ENCODE assay signal across 19 cellular contexts in the genomic region with DNA sequence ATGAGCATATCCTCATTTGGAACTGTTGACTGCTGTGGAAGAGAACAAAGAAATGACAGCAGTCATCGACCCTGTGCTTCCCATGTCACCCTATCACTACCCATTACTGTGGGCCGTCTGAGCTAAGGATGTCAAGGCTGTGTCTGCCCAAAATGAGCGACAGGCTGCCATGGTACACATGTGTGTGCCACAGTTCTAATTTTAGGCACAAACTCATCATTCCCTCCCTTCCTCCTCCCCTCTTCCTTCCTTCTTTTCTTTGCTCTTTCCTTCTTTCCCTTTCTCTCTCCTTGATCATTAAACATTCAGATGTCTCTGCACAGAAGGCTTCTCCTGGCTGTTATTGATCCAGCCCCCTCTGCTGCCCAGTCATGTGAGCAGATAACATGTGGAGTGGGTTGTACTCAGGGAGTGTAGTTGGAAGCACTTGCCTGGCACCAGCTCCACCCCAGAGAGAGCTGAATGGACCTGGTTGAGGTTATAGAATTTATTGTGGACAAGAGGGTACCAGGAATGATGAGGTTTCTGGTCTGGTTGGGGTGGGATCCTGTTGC. TPM values are rescaled to one million over a fixed set of nuclear protein-coding genes. Genes with fewer than 3 reads are reported as not detected.
DNase-seq lines count a peak whose midpoint lies in the region; ATAC-seq and TF ChIP-seq lines count a peak whose summit lies in the region.
"Had no signal": no experiment of that assay in that cellular context is flagged by ENCODE, and none has a peak within 500 bp of the region (broad histone marks: within the 10 kb centered on the region; RNA-seq: fewer than 3 reads in every experiment).

No MANE protein-coding gene starts in this region.

- no peak for ATAC-seq in Right ventricle myocardium superior (ENCODE audit: poor library complexity)
- peak in 1 of 2 donors; percentile 44 for ATAC-seq in gastrocnemius medialis
- no peak for ATAC-seq in HG02763 (IDR thresholded peaks at IDR 0.05; ENCODE audit: unreplicated experiment)

- CTCF ChIA-PET in HEK293 (lab: Yijun Ruan, JAX), result interaction anchor here (0.7 to 1.4 kb wide), 7 partner anchors 14 to 827 kb away, joined by 3 to 4 read pairs (median 3); no protein-coding TSS in a partner anchor

- H3K4me3 Mint-ChIP-seq in nephron, result peak overlapping the region; percentile 75 to 83 (median 78)
- H3K4me3 Mint-ChIP-seq in activated CD4-positive, alpha-beta T cell treated with anti-CD3 and anti-CD28 coated beads, Interleukin-2, amount 10 ng/mL, durations not matched to agents 24 days and 14 days, result no peak overlapping the region

- no peaks in the 10 kb centered on the region for H3K36me3 ChIP-seq in left ventricle myocardium inferior
- peaks cover 4 to 12% of the 10 kb centered on the region in 2 experiments; a peak in 2 of 3 replicates for H3K36me3 ChIP-seq in HEK293 (ENCODE audit: control insufficient read depth in 2 of 2, insufficient read depth in 1 of 2, low read length in 2 of 2)
- no peaks in the 10 kb centered on the region for H3K36me3 ChIP-seq in gastrocnemius medialis
- H3K36me3 ChIP-seq: HAP-1 had no signal

- peak overlapping the region in 1 of 3 experiments; percentile 9 for H3K27ac Mint-ChIP-seq in nephron
- H3K27ac Mint-ChIP-seq in activated CD4-positive, alpha-beta T cell treated with anti-CD3 and anti-CD28 coated beads, Interleukin-2, amount 10 ng/mL, durations not matched to agents 24 days and 14 days, result no peak overlapping the region
- H3K27ac Mint-ChIP-seq: B cell had no signal

- no peaks in the 10 kb centered on the region for H3K9me3 Mint-ChIP-seq in nephron
- H3K9me3 Mint-ChIP-seq in activated CD4-positive, alpha-beta T cell treated with anti-CD3 and anti-CD28 coated beads, Interleukin-2, amount 10 ng/mL, durations not matched to agents 24 days and 14 days, result no peaks in the 10 kb centered on the region
- H3K9me3 Mint-ChIP-seq: CD4-positive, alpha-beta memory T cell had no signal

- in situ Hi-C loops in gastrocnemius medialis (cut with MboI; ENCODE audit: low sequenced_read_pairs in 4 of 4), result no loop called here

- POLR2A ChIA-PET in HEK293 (lab: Yijun Ruan, JAX), result no interaction called here

- DNase-seq in left ventricle myocardium inferior, result no peak
- no peak for DNase-seq in Right ventricle myocardium superior
- DNase-seq in gastrocnemius medialis, result no peak
- no peak for DNase-seq in SW480 (ENCODE audit: low spot score)
- DNase-seq in activated CD4-positive, alpha-beta T cell treated with anti-CD3 and anti-CD28 coated beads, Interleukin-2, amount 10 ng/mL, durations not matched to agents 24 days and 14 days, result no peak
- DNase-seq: CD4-positive, alpha-beta memory T cell; DND-41; GM23248; KG1; NCI-H1092 treated with DMSO at 0.1 percent for 48 hours; NCI-H1436 treated with DMSO at 0.1 percent for 48 hours; PC-9 had no signal

- peaks cover 68% of the 10 kb centered on the region for H3K27me3 ChIP-seq in left ventricle myocardium inferior (ENCODE audit: low read depth)
- H3K27me3 ChIP-seq in gastrocnemius medialis, result peaks cover 9 to 29% (median 13%) of the 10 kb centered on the region in 3 donors

- peaks cover 63% of the 10 kb centered on the region for H3K4me1 ChIP-seq in left ventricle myocardium inferior
- H3K4me1 ChIP-seq in HEK293 (ENCODE audit: control insufficient read depth, insufficient read depth, low read length), result no peaks in the 10 kb centered on the region; the same call in 1 of the 2 replicates
- H3K4me1 ChIP-seq in gastrocnemius medialis, result peaks cover 13 to 18% of the 10 kb centered on the region in 2 donors
- H3K4me1 ChIP-seq: HAP-1 had no signal

- TF ChIP-seq POLR2A in gastrocnemius medialis (IDR thresholded peaks at IDR 0.05), result no peak

- H3K27me3 Mint-ChIP-seq in nephron (ENCODE audit: low read depth), result peaks cover 45% of the 10 kb centered on the region
- peaks cover 62% of the 10 kb centered on the region for H3K27me3 Mint-ChIP-seq in activated CD4-positive, alpha-beta T cell treated with anti-CD3 and anti-CD28 coated beads, Interleukin-2, amount 10 ng/mL, durations not matched to agents 24 days and 14 days

- intact Hi-C loops in left ventricle myocardium inferior (cut with micrococcal nuclease), result no loop called here
- intact Hi-C loops in Right ventricle myocardium superior (cut with DNase I), result no loop called here
- intact Hi-C loops in gastrocnemius medialis (cut with DNase I; ENCODE audit: low total_unique reads), result loop anchor here (5.0 kb wide), 1 partner anchor 85 kb away; no protein-coding TSS in a partner anchor
- intact Hi-C loops in activated CD4-positive, alpha-beta T cell treated with anti-CD3 and anti-CD28 coated beads, Interleukin-2, amount 10 ng/mL, durations not matched to agents 24 days and 14 days (cut with micrococcal nuclease), result no loop called here

- H3K27ac ChIP-seq in left ventricle myocardium inferior (replicated peaks), result peak overlapping the region; percentile 90
- no peak overlapping the region for H3K27ac ChIP-seq in HEK293 (ENCODE audit: extremely low read depth, low read depth, low read length)
- H3K27ac ChIP-seq in gastrocnemius medialis, result peak overlapping the region; percentile 24 to 80 (median 76)
- H3K27ac ChIP-seq: GM23248, PC-9, RWPE1 had no signal

- no peak overlapping the region for H3K4me3 ChIP-seq in left ventricle myocardium inferior
- no peak overlapping the region for H3K4me3 ChIP-seq in HEK293 (ENCODE audit: low read depth, low read length)
- H3K4me3 ChIP-seq in gastrocnemius medialis, result no peak overlapping the region
- H3K4me3 ChIP-seq: GM23248, HAP-1, PC-9 had no signal

- H3K36me3 Mint-ChIP-seq in nephron (ENCODE audit: low read depth), result peaks cover 7% of the 10 kb centered on the region
- H3K36me3 Mint-ChIP-seq in activated CD4-positive, alpha-beta T cell treated with anti-CD3 and anti-CD28 coated beads, Interleukin-2, amount 10 ng/mL, durations not matched to agents 24 days and 14 days (ENCODE audit: low read depth), result no peaks in the 10 kb centered on the region

- TF ChIP-seq CTCF in left ventricle myocardium inferior (IDR thresholded peaks at IDR 0.05; ENCODE audit: borderline replicate concordance) (no peak), HEK293 (tag by site-specific recombination; IDR thresholded peaks at IDR 0.05) (no peak), nephron (IDR thresholded peaks at IDR 0.05; ENCODE audit: unreplicated experiment in 3 of 3) (no peak), gastrocnemius medialis (IDR thresholded peaks at IDR 0.05 in 4 of 5, conservative IDR thresholded peaks at IDR 0.05 in 1 of 5) (no peak)

- peaks cover 28% of the 10 kb centered on the region for H3K4me1 Mint-ChIP-seq in nephron
- H3K4me1 Mint-ChIP-seq in activated CD4-positive, alpha-beta T cell treated with anti-CD3 and anti-CD28 coated beads, Interleukin-2, amount 10 ng/mL, durations not matched to agents 24 days and 14 days, result peaks cover 16% of the 10 kb centered on the region

- no peaks in the 10 kb centered on the region for H3K9me3 ChIP-seq in left ventricle myocardium inferior (replicated peaks)
- H3K9me3 ChIP-seq in HEK293 (ENCODE audit: control insufficient read depth, insufficient read depth, low read depth, low read length), result no peaks in the 10 kb centered on the region
- no peaks in the 10 kb centered on the region for H3K9me3 ChIP-seq in gastrocnemius medialis
- H3K9me3 ChIP-seq: HAP-1 had no signal

TF ChIP-seq in HEK293, 187 proteins besides CTCF, POLR2A, EP300 and RAD21 (continues in another document):
- TF ChIP-seq BCL11A (tag by site-specific recombination; IDR thresholded peaks at IDR 0.05; ENCODE audit: low read depth), result no peak
- no peak for TF ChIP-seq ZNF658 (tag by site-specific recombination; IDR thresholded peaks at IDR 0.05)
- TF ChIP-seq ZNF514 (tag by site-specific recombination; IDR thresholded peaks at IDR 0.05), result no peak
- TF ChIP-seq ZNF155 (tag by site-specific recombination; IDR thresholded peaks at IDR 0.05), result no peak
- TF ChIP-seq, protein P1, sequence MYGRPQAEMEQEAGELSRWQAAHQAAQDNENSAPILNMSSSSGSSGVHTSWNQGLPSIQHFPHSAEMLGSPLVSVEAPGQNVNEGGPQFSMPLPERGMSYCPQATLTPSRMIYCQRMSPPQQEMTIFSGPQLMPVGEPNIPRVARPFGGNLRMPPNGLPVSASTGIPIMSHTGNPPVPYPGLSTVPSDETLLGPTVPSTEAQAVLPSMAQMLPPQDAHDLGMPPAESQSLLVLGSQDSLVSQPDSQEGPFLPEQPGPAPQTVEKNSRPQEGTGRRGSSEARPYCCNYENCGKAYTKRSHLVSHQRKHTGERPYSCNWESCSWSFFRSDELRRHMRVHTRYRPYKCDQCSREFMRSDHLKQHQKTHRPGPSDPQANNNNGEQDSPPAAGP (tag by site-specific recombination; IDR thresholded peaks at IDR 0.05), result no peak
- TF ChIP-seq, protein P2, sequence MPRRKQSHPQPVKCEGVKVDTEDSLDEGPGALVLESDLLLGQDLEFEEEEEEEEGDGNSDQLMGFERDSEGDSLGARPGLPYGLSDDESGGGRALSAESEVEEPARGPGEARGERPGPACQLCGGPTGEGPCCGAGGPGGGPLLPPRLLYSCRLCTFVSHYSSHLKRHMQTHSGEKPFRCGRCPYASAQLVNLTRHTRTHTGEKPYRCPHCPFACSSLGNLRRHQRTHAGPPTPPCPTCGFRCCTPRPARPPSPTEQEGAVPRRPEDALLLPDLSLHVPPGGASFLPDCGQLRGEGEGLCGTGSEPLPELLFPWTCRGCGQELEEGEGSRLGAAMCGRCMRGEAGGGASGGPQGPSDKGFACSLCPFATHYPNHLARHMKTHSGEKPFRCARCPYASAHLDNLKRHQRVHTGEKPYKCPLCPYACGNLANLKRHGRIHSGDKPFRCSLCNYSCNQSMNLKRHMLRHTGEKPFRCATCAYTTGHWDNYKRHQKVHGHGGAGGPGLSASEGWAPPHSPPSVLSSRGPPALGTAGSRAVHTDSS (tag by site-specific recombination; IDR thresholded peaks at IDR 0.05), result no peak
- TF ChIP-seq OVOL3 (tag by site-specific recombination; IDR thresholded peaks at IDR 0.05), result no peak
- TF ChIP-seq ZFP41 (tag by site-specific recombination; IDR thresholded peaks at IDR 0.05; ENCODE audit: borderline replicate concordance), result no peak
- TF ChIP-seq ZNF521 (tag by site-specific recombination; IDR thresholded peaks at IDR 0.05), result no peak
- no peak for TF ChIP-seq ZNF561 (tag by site-specific recombination; IDR thresholded peaks at IDR 0.05; ENCODE audit: borderline replicate concordance)
- no peak for TF ChIP-seq ZNF23 (tag by site-specific recombination; IDR thresholded peaks at IDR 0.05; ENCODE audit: borderline replicate concordance)
- peak; percentile 73 for TF ChIP-seq ZNF366 (tag by site-specific recombination; conservative IDR thresholded peaks at IDR 0.05)
- no peak for TF ChIP-seq ZNF473 (tag by site-specific recombination; IDR thresholded peaks at IDR 0.05)
- no peak for TF ChIP-seq SALL2 (tag by site-specific recombination; IDR thresholded peaks at IDR 0.05; ENCODE audit: borderline replicate concordance)
- no peak for TF ChIP-seq GLI4 (tag by site-specific recombination; IDR thresholded peaks at IDR 0.05)

RNA-seq across cellular contexts. Expression of a gene that starts 6.3 kb away (rescaled TPM):
- 12.3 TPM for total RNA-seq in left ventricle myocardium inferior
- 9.5 TPM for total RNA-seq in Right ventricle myocardium superior
- under 1 TPM in 3 of 4 donors, not detected in 1; 0.16 to 0.38 (median 0.25) TPM for total RNA-seq in gastrocnemius medialis
- total RNA-seq in activated CD4-positive, alpha-beta T cell treated with anti-CD3 and anti-CD28 coated beads, Interleukin-2, amount 10 ng/mL, durations not matched to agents 24 days and 14 days, result 0.40 and 0.54 TPM in 2 replicates
- total RNA-seq: NCI-H460, PC-9 had no signal
